ENCODE assay signal across 11 cellular contexts in the genomic region with DNA sequence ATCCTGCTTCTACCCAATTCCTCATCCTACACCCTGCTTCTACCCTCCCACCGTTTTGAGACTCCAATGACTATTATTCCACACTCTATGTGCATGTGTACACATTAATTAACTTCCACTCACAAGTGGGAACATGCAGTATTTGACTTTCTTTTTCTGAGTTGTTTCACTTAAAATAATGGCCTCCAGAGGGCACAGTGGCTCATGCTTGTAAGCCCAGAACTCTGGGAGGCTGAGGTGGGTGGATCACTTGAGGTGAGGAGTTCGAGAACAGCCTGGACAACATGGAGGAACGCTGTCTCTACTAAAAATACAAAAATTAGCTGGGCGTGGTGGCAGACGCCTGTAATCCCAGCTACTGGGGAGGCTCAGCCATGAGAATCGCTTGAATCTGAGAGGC.
DNase-seq lines count a peak whose midpoint lies in the region; ATAC-seq, FAIRE-seq and TF ChIP-seq lines count a peak whose summit lies in the region.
"Had no signal": no experiment of that assay in that cellular context is flagged by ENCODE, and none has a peak within 500 bp of the region (broad histone marks: within the 10 kb centered on the region; RNA-seq: fewer than 3 reads in every experiment).

No MANE protein-coding gene starts in this region.

- POLR2A ChIA-PET in activated CD4-positive, alpha-beta T cell treated with anti-CD3 and anti-CD28 coated beads, Interleukin-2, amount 10 ng/mL, durations not matched to agents 7 days and 5 days (lab: Charles Lee) = no interaction called here

- no peak for FAIRE-seq in GM12891 (lab: Jason Lieb, UNC)
- FAIRE-seq: GM12892 had no signal

- no peaks in the 10 kb centered on the region for H3K4me1 Mint-ChIP-seq in activated CD4-positive, alpha-beta T cell treated with anti-CD3 and anti-CD28 coated beads, Interleukin-2, amount 10 ng/mL, durations not matched to agents 7 days and 5 days
- no peaks in the 10 kb centered on the region for H3K4me1 Mint-ChIP-seq in osteocyte (ENCODE audit: unreplicated experiment)
- peaks cover 2 to 13% of the 10 kb centered on the region in 2 donors for H3K4me1 Mint-ChIP-seq in stimulated activated naive B cell treated with anti-CD40 and anti-IgM and Interleukin-4, amounts not matched to agents 10 μg/mL and 1 μg/mL and 100 μg/mL, for 72 hours

- DNase-seq in activated CD4-positive, alpha-beta T cell treated with anti-CD3 and anti-CD28 coated beads, Interleukin-2, amount 10 ng/mL, durations not matched to agents 7 days and 5 days = peak; percentile 7
- no peak for DNase-seq in activated CD4-positive, alpha-beta T cell treated with anti-CD3 and anti-CD28 coated beads, Interleukin-2, amount 50 U/mL, for 4 hours
- DNase-seq in LNCaP clone FGC (ENCODE audit: low read depth) = no peak
- peak; percentile 10 for DNase-seq in brain microvascular endothelial cell
- DNase-seq in osteocyte (ENCODE audit: extremely low spot score, unreplicated experiment) = no peak
- DNase-seq in stimulated activated naive B cell treated with anti-CD40 and anti-IgM and Interleukin-4, amounts not matched to agents 10 μg/mL and 1 μg/mL and 100 μg/mL, for 72 hours = no peak
- DNase-seq in GM12891 (ENCODE audit: insufficient read length, low spot score) = no peak

- no peak overlapping the region for H3K4me3 Mint-ChIP-seq in activated CD4-positive, alpha-beta T cell treated with anti-CD3 and anti-CD28 coated beads, Interleukin-2, amount 10 ng/mL, durations not matched to agents 7 days and 5 days
- H3K4me3 Mint-ChIP-seq in osteocyte (ENCODE audit: unreplicated experiment) = no peak overlapping the region
- no peak overlapping the region for H3K4me3 Mint-ChIP-seq in stimulated activated naive B cell treated with anti-CD40 and anti-IgM and Interleukin-4, amounts not matched to agents 10 μg/mL and 1 μg/mL and 100 μg/mL, for 72 hours
- H3K4me3 Mint-ChIP-seq: B cell had no signal

- no peak overlapping the region for H3K27ac Mint-ChIP-seq in activated CD4-positive, alpha-beta T cell treated with anti-CD3 and anti-CD28 coated beads, Interleukin-2, amount 10 ng/mL, durations not matched to agents 7 days and 5 days
- H3K27ac Mint-ChIP-seq in osteocyte (ENCODE audit: unreplicated experiment) = no peak overlapping the region
- no peak overlapping the region for H3K27ac Mint-ChIP-seq in stimulated activated naive B cell treated with anti-CD40 and anti-IgM and Interleukin-4, amounts not matched to agents 10 μg/mL and 1 μg/mL and 100 μg/mL, for 72 hours
- H3K27ac Mint-ChIP-seq: B cell had no signal

- CTCF ChIA-PET in activated CD4-positive, alpha-beta T cell treated with anti-CD3 and anti-CD28 coated beads, Interleukin-2, amount 10 ng/mL, durations not matched to agents 7 days and 5 days (lab: Charles Lee) = no interaction called here

- H3K27me3 ChIP-seq in brain microvascular endothelial cell (replicated peaks) = no peaks in the 10 kb centered on the region

- TF ChIP-seq POLR2A in GM12891 (IDR thresholded peaks at IDR 0.05; ENCODE audit: low read depth, low read length) = no peak

- in situ Hi-C loops in brain microvascular endothelial cell (cut with HindIII; ENCODE audit: low pct_ligation_motif_present, low sequenced_read_pairs) = no loop called here

- H3K36me3 Mint-ChIP-seq in activated CD4-positive, alpha-beta T cell treated with anti-CD3 and anti-CD28 coated beads, Interleukin-2, amount 10 ng/mL, durations not matched to agents 7 days and 5 days (ENCODE audit: low read depth) = peaks cover 4% of the 10 kb centered on the region
- peaks cover 25% of the 10 kb centered on the region for H3K36me3 Mint-ChIP-seq in osteocyte (ENCODE audit: unreplicated experiment)
- H3K36me3 Mint-ChIP-seq in stimulated activated naive B cell treated with anti-CD40 and anti-IgM and Interleukin-4, amounts not matched to agents 10 μg/mL and 1 μg/mL and 100 μg/mL, for 72 hours = peaks cover 9 to 14% of the 10 kb centered on the region in 2 donors

- H3K27ac ChIP-seq in brain microvascular endothelial cell = no peak overlapping the region

- H3K4me3 ChIP-seq in LNCaP clone FGC (ENCODE audit: low read depth, low read length) = no peak overlapping the region
- no peak overlapping the region for H3K4me3 ChIP-seq in brain microvascular endothelial cell (ENCODE audit: low read depth, low read length)

- TF ChIP-seq CTCF in LNCaP clone FGC (IDR thresholded peaks at IDR 0.05; ENCODE audit: control insufficient read depth, extremely low read depth, insufficient read depth) (peak; percentile 31), brain microvascular endothelial cell (IDR thresholded peaks at IDR 0.05; ENCODE audit: low read depth, low read length, missing control alignments) (peak; percentile 44), osteocyte (IDR thresholded peaks at IDR 0.05) (peak; percentile 25)

- H3K9me3 Mint-ChIP-seq in activated CD4-positive, alpha-beta T cell treated with anti-CD3 and anti-CD28 coated beads, Interleukin-2, amount 10 ng/mL, durations not matched to agents 7 days and 5 days = no peaks in the 10 kb centered on the region
- H3K9me3 Mint-ChIP-seq in osteocyte (ENCODE audit: unreplicated experiment) = peaks cover 7% of the 10 kb centered on the region
- H3K9me3 Mint-ChIP-seq in stimulated activated naive B cell treated with anti-CD40 and anti-IgM and Interleukin-4, amounts not matched to agents 10 μg/mL and 1 μg/mL and 100 μg/mL, for 72 hours = peaks cover 2 to 4% of the 10 kb centered on the region in 2 donors

- H3K27me3 Mint-ChIP-seq in activated CD4-positive, alpha-beta T cell treated with anti-CD3 and anti-CD28 coated beads, Interleukin-2, amount 10 ng/mL, durations not matched to agents 7 days and 5 days = no peaks in the 10 kb centered on the region
- H3K27me3 Mint-ChIP-seq in osteocyte (ENCODE audit: unreplicated experiment) = no peaks in the 10 kb centered on the region
- no peaks in the 10 kb centered on the region for H3K27me3 Mint-ChIP-seq in stimulated activated naive B cell treated with anti-CD40 and anti-IgM and Interleukin-4, amounts not matched to agents 10 μg/mL and 1 μg/mL and 100 μg/mL, for 72 hours
- H3K27me3 Mint-ChIP-seq: B cell had no signal

- H3K36me3 ChIP-seq in brain microvascular endothelial cell (replicated peaks) = no peaks in the 10 kb centered on the region

- ATAC-seq in HG03095 (IDR thresholded peaks at IDR 0.05; ENCODE audit: unreplicated experiment) = no peak
- no peak for ATAC-seq in stimulated activated naive B cell treated with anti-CD40 and anti-IgM and Interleukin-4, amounts not matched to agents 10 μg/mL and 1 μg/mL and 100 μg/mL, for 72 hours (replicated peaks)
- ATAC-seq: esophagus mucosa had no signal

TF ChIP-seq in GM12891, 5 proteins besides CTCF, POLR2A, EP300 and RAD21:
- TF ChIP-seq SPI1 (IDR thresholded peaks at IDR 0.05; ENCODE audit: low read depth, low read length) = no peak
- TF ChIP-seq PAX5 (IDR thresholded peaks at IDR 0.05; ENCODE audit: insufficient read depth, low read length, severe bottlenecking) = no peak
TF ChIP-seq in GM12891: peak in this region for 0.

Comparison
In these comparisons a context has a peak if more than half of its experiments do, and no peak if none do; other contexts are left out.
1. DNase-seq: peak in activated CD4-positive, alpha-beta T cell treated with anti-CD3 and anti-CD28 coated beads, Interleukin-2, amount 10 ng/mL, durations not matched to agents 7 days and 5 days (single experiment) and brain microvascular endothelial cell (single experiment); none in activated CD4-positive, alpha-beta T cell treated with anti-CD3 and anti-CD28 coated beads, Interleukin-2, amount 50 U/mL, for 4 hours (0 of 2), LNCaP clone FGC (single experiment), osteocyte (single experiment), stimulated activated naive B cell treated with anti-CD40 and anti-IgM and Interleukin-4, amounts not matched to agents 10 μg/mL and 1 μg/mL and 100 μg/mL, for 72 hours (single experiment) and GM12891 (single experiment).
2. Peak in every context shown above with its lines, with median percentiles within 50 percentile points of each other: CTCF ChIP-seq.